ENCODE assay signal across 8 cellular contexts in genomic region chr9:89309608-89310485, GRCh38. TPM values are rescaled to one million over a fixed set of nuclear protein-coding genes. Genes with fewer than 3 reads are reported as not detected.
DNase-seq lines count a peak whose midpoint lies in the region; ATAC-seq and TF ChIP-seq lines count a peak whose summit lies in the region.

No MANE protein-coding gene starts in this region.

- H3K27me3 Mint-ChIP-seq in activated B cell treated with CpG ODN at 0.5 μM for 24 hours: no peaks in the 10 kb centered on the region

- no peaks in the 10 kb centered on the region for H3K27me3 ChIP-seq in cardiac muscle cell

- peak overlapping the region; percentile 99 for H3K27ac ChIP-seq in cardiac muscle cell

- DNase-seq in cardiac muscle cell (ENCODE audit: low read depth in 1 of 2, low spot score in 1 of 2) (peak in 1 of 2 donors; percentile 38), cardiac septum (ENCODE audit: low spot score) (no peak), activated B cell treated with CpG ODN at 0.5 μM for 24 hours (no peak), fibroblast of the aortic adventitia (ENCODE audit: low read depth) (peak; percentile 44), retina (peak; percentile 26), NCI-H226 (no peak)

- H3K4me1 Mint-ChIP-seq in activated B cell treated with CpG ODN at 0.5 μM for 24 hours: peaks cover 54% of the 10 kb centered on the region

- CTCF ChIA-PET in activated B cell treated with CpG ODN at 0.5 μM for 24 hours (lab: Charles Lee): interaction anchor here (1.0 kb wide), 1 partner anchor 239 kb away, joined by 4 read pairs; no protein-coding TSS in a partner anchor

- peak overlapping the region; percentile 99 for H3K27ac Mint-ChIP-seq in activated B cell treated with CpG ODN at 0.5 μM for 24 hours

- TF ChIP-seq CTCF in cardiac muscle cell (IDR thresholded peaks at IDR 0.05; ENCODE audit: low read depth, low read length): no peak
- TF ChIP-seq CTCF in activated B cell treated with CpG ODN at 0.5 μM for 24 hours (IDR thresholded peaks at IDR 0.05): no peak
- TF ChIP-seq CTCF in fibroblast of the aortic adventitia (IDR thresholded peaks at IDR 0.05; ENCODE audit: insufficient read depth, low read length): no peak

- intact Hi-C loops in cardiac septum (cut with DNase I): no loop called here
- intact Hi-C loops in activated B cell treated with CpG ODN at 0.5 μM for 24 hours (cut with micrococcal nuclease): loop anchor here (1.0 to 10.0 kb wide), 4 partner anchors 8 to 1495 kb away; partner anchors contain the start of genes SECISBP2 and SYK

- ATAC-seq in activated B cell treated with CpG ODN at 0.5 μM for 24 hours (ENCODE audit: low read depth) (no peak), HG03280 (IDR thresholded peaks at IDR 0.05; ENCODE audit: unreplicated experiment) (no peak), HG03442 (IDR thresholded peaks at IDR 0.05; ENCODE audit: unreplicated experiment) (no peak)

- H3K36me3 Mint-ChIP-seq in activated B cell treated with CpG ODN at 0.5 μM for 24 hours (ENCODE audit: low read depth): peaks cover 18% of the 10 kb centered on the region

- H3K4me3 Mint-ChIP-seq in activated B cell treated with CpG ODN at 0.5 μM for 24 hours: peak overlapping the region; percentile 96

- POLR2A ChIA-PET in activated B cell treated with CpG ODN at 0.5 μM for 24 hours (lab: Charles Lee): interaction anchor here (0.6 to 1.9 kb wide), 9 partner anchors 9 to 213 kb away, joined by 3 to 12 read pairs (median 4); partner anchors contain the start of gene SECISBP2

- H3K4me1 ChIP-seq in cardiac muscle cell (ENCODE audit: low read depth): peaks cover 19% of the 10 kb centered on the region

- H3K9me3 ChIP-seq in cardiac muscle cell (ENCODE audit: low read depth): no peaks in the 10 kb centered on the region

- no peaks in the 10 kb centered on the region for H3K9me3 Mint-ChIP-seq in activated B cell treated with CpG ODN at 0.5 μM for 24 hours

- H3K4me3 ChIP-seq in cardiac muscle cell (peak overlapping the region; percentile 55), fibroblast of the aortic adventitia (ENCODE audit: low read depth, low read length) (peak overlapping the region; percentile 67)

- H3K36me3 ChIP-seq in cardiac muscle cell: no peaks in the 10 kb centered on the region

RNA-seq across cellular contexts. Expression of gene CKS2, which starts 1.1 kb away (rescaled TPM):
- total RNA-seq in cardiac muscle cell (52.7 and 70.5 TPM in 2 replicates), cardiac septum (3.2 TPM), activated B cell treated with CpG ODN at 0.5 μM for 24 hours (23.7 and 23.9 TPM in 2 replicates), fibroblast of the aortic adventitia (ENCODE audit: low replicate concordance) (4.2 and 104 TPM in 2 replicates)
- polyA plus RNA-seq in cardiac muscle cell: 108 and 347 TPM in 2 replicates

RNA-seq across cellular contexts. Expression of gene SECISBP2, which starts 8.5 kb away (rescaled TPM):
- 18.6 and 20.5 TPM in 2 replicates for total RNA-seq in cardiac muscle cell
- polyA plus RNA-seq in cardiac muscle cell: 14.9 and 20.4 TPM in 2 replicates
- total RNA-seq in cardiac septum: 21.2 TPM
- total RNA-seq in activated B cell treated with CpG ODN at 0.5 μM for 24 hours: 81.5 and 97.1 TPM in 2 replicates
- 28.4 and 32.6 TPM in 2 replicates for total RNA-seq in fibroblast of the aortic adventitia (ENCODE audit: low replicate concordance)

Comparison
In these comparisons a context has a peak if more than half of its experiments do, and no peak if none do; other contexts are left out.
1. DNase-seq: peak in fibroblast of the aortic adventitia (single experiment) and retina (single experiment); none in cardiac septum (single experiment), activated B cell treated with CpG ODN at 0.5 μM for 24 hours (single experiment) and NCI-H226 (single experiment).